ENCODE assay signal across 2 cellular contexts in the genomic region with DNA sequence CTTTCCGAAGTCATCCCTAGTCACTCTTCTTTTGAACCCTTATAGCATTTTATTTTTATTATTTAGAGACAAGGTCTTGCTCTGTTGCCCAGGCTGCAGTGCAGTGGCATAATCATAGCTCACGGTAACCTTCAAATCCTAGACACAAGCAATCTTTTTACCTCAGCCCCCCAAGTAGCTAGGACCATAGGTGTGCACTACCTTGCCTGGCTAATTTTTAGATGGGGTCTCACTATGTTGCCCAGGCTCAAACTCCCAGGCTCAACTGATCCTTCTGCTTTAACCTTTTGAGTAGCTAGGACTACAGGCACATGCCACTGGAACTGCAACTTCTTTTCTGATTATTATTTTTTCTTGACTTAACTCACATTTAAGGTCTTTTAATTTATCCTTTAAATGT.
TF ChIP-seq lines count a peak whose summit lies in the region.

No MANE protein-coding gene starts in this region.

TF ChIP-seq in HepG2, 621 proteins besides CTCF, POLR2A, EP300 and RAD21:
- peak; percentile 40; the same call in 1 of the 2 replicates for TF ChIP-seq ZNF121 (CRISPR knock-in tag; IDR thresholded peaks at IDR 0.05)
- no peak for TF ChIP-seq ZNF549 (CRISPR knock-in tag; IDR thresholded peaks at IDR 0.05)

TF ChIP-seq in K562, 482 proteins besides CTCF, POLR2A, EP300 and RAD21:
- TF ChIP-seq ZNF561 (CRISPR knock-in tag; conservative IDR thresholded peaks at IDR 0.05) (no peak), ZNF121 (CRISPR knock-in tag; conservative IDR thresholded peaks at IDR 0.05) (0 out of 2 replicates have a peak, but pooled peaks have one; percentile 17)
TF ChIP-seq in K562: peak in this region for 1.
